Comparison of ENCODE assay signal across 12 cellular contexts in genomic region chr17:57895382-57896060, GRCh38. TPM values are rescaled to one million over a fixed set of nuclear protein-coding genes. Genes with fewer than 3 reads are reported as not detected.
DNase-seq lines count a peak whose midpoint lies in the region; ATAC-seq and TF ChIP-seq lines count a peak whose summit lies in the region.
"Had no signal": no experiment of that assay in that cellular context is flagged by ENCODE, and none has a peak within 500 bp of the region (broad histone marks: within the 10 kb centered on the region; RNA-seq: fewer than 3 reads in every experiment).

No MANE protein-coding gene starts in this region.

- H3K27me3 ChIP-seq in esophagus muscularis mucosa (no peaks in the 10 kb centered on the region), neutrophil (no peaks in the 10 kb centered on the region), MG63 (no peaks in the 10 kb centered on the region)

- WGBS in esophagus muscularis mucosa, result 30% methylated on average over 2 of the region's 8 CpGs

- H3K27ac ChIP-seq in esophagus muscularis mucosa (replicated peaks in 1 of 4) (peak overlapping the region; percentile 88 to 100 (median 96)), neutrophil (peak overlapping the region; percentile 97)

- TF ChIP-seq EP300 in esophagus muscularis mucosa (IDR thresholded peaks at IDR 0.05), result no peak

- intact Hi-C loops in esophagus muscularis mucosa (cut with DNase I), result no loop called here

- no peak for ATAC-seq in GM19463 (IDR thresholded peaks at IDR 0.05; ENCODE audit: unreplicated experiment)

- DNase-seq in AG10803 (ENCODE audit: low read depth), result peak; percentile 44
- DNase-seq in NCI-H2029 treated with DMSO at 0.1 percent for 48 hours (lab: John Stamatoyannopoulos, UW), result peak; percentile 59
- DNase-seq in esophagus muscularis mucosa (ENCODE audit: extremely low spot score), result no peak
- no peak for DNase-seq in OCI-M2 (lab: John Stamatoyannopoulos, UW; ENCODE audit: unreplicated experiment)
- no peak for DNase-seq in MG63
- no peak for DNase-seq in dedifferentiated amniotic fluid mesenchymal stem cell (ENCODE audit: extremely low spot score)
- DNase-seq: activated CD4-positive, alpha-beta T cell treated with anti-CD3 and anti-CD28 coated beads for 48 hours; AML-193; dermis blood vessel endothelial cell; NCI-H1048 had no signal

- H3K9me3 ChIP-seq in esophagus muscularis mucosa (no peaks in the 10 kb centered on the region), neutrophil (no peaks in the 10 kb centered on the region), MG63 (no peaks in the 10 kb centered on the region; the same call in 1 of the 2 replicates)

- H3K4me3 ChIP-seq in AG10803 (ENCODE audit: low read length), result no peak overlapping the region
- H3K4me3 ChIP-seq in esophagus muscularis mucosa, result no peak overlapping the region
- peak overlapping the region in 1 of 2 experiments; percentile 80 for H3K4me3 ChIP-seq in neutrophil (ENCODE audit: low read depth in 1 of 2, low read length in 1 of 2)
- no peak overlapping the region for H3K4me3 ChIP-seq in MG63

- TF ChIP-seq CTCF in AG10803 (conservative IDR thresholded peaks at IDR 0.05; ENCODE audit: low read length) (no peak), esophagus muscularis mucosa (IDR thresholded peaks at IDR 0.05) (no peak), neutrophil (IDR thresholded peaks at IDR 0.05) (no peak)

- H3K4me1 ChIP-seq in esophagus muscularis mucosa (peaks cover 95 to 100% (median 97%) of the 10 kb centered on the region in 4 donors), neutrophil (ENCODE audit: control insufficient read depth in 1 of 2, insufficient read depth in 1 of 2, low read depth in 1 of 2, low read length in 1 of 2) (peaks cover 97 to 100% of the 10 kb centered on the region in 2 experiments)

- TF ChIP-seq POLR2A in esophagus muscularis mucosa (IDR thresholded peaks at IDR 0.05; ENCODE audit: low read depth), result no peak

- H3K36me3 ChIP-seq in esophagus muscularis mucosa (no peaks in the 10 kb centered on the region), neutrophil (peaks cover 5% of the 10 kb centered on the region), MG63 (peaks cover 2% of the 10 kb centered on the region; the same call in 1 of the 2 replicates)

RNA-seq across cellular contexts. Expression of gene MRPS23, which starts 45.7 kb away (rescaled TPM):
- total RNA-seq in esophagus muscularis mucosa, result 10 to 100 TPM; 11.6 to 22.2 (median 16.9) TPM
- 34.0 and 52.0 TPM in 2 replicates for total RNA-seq in MG63 (2014; rRNA removed; shearing (Covaris generic); ENCODE audit: low replicate concordance)

RNA-seq across cellular contexts. Expression of gene CUEDC1, which starts 59.7 kb away (rescaled TPM):
- total RNA-seq in esophagus muscularis mucosa, result 10 to 100 TPM; 30.3 to 72.2 (median 51.2) TPM
- 3.0 and 10.2 TPM in 2 replicates for total RNA-seq in MG63 (2014; rRNA removed; shearing (Covaris generic); ENCODE audit: low replicate concordance)

Comparison
In these comparisons a context has a peak if more than half of its experiments do, and no peak if none do; other contexts are left out.
1. DNase-seq: peak in AG10803 (single experiment) and NCI-H2029 treated with DMSO at 0.1 percent for 48 hours (single experiment); none in esophagus muscularis mucosa (single experiment), OCI-M2 (single experiment), MG63 (single experiment) and dedifferentiated amniotic fluid mesenchymal stem cell (single experiment).